ENCODE assay signal across 14 cellular contexts in the genomic region with DNA sequence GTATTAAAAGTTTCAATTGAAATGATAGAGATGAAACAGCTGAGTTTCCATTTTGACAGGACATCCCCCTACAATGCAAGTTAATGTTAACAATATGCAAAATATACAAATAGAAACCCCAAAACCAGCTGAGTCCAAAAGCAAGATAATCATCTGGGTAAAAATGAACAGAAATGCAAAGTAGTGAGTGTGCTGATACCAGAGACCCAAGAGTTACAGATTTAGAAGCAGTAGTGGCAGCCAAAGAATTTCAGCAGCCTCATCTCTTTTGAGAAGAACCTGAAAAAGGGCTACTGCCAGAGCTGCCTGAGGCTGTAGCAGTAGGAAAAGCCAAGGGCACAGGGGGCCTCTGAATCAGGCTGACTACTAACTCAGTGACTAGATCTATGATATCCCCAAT.
A peak's percentile ranks its signal among the peaks of the same experiment; 100 is the strongest.
DNase-seq lines count a peak whose midpoint lies in the region; ATAC-seq, FAIRE-seq and TF ChIP-seq lines count a peak whose summit lies in the region.
"Had no signal": no experiment of that assay in that cellular context is flagged by ENCODE, and none has a peak within 500 bp of the region (broad histone marks: within the 10 kb centered on the region; RNA-seq: fewer than 3 reads in every experiment).

No MANE protein-coding gene starts in this region.

- H3K79me2 ChIP-seq in Karpas-422 (ENCODE audit: low read length): peaks cover 7% of the 10 kb centered on the region; the same call in 1 of the 2 replicates
- peaks cover 8% of the 10 kb centered on the region for H3K79me2 ChIP-seq in osteoblast (ENCODE audit: insufficient read depth, low read length)
- H3K79me2 ChIP-seq: parathyroid adenoma had no signal

- H3K27me3 ChIP-seq in Karpas-422 (ENCODE audit: low read length): no peaks in the 10 kb centered on the region
- no peaks in the 10 kb centered on the region for H3K27me3 ChIP-seq in osteoblast (ENCODE audit: insufficient read depth, low read length)

- no peaks in the 10 kb centered on the region for H3K9me2 ChIP-seq in Karpas-422 (replicated peaks; ENCODE audit: insufficient read depth, low read length)

- TF ChIP-seq CTCF in osteoblast (IDR thresholded peaks at IDR 0.05; ENCODE audit: extremely low read depth, low read depth, low read length): no peak

- DNase-seq in GM18507 (ENCODE audit: extremely low spot score, insufficient read length, low read depth) (no peak), Karpas-422 (peak; percentile 45), osteoblast (ENCODE audit: insufficient read length, low spot score, missing footprints) (peak; percentile 50), HuH-7.5 (ENCODE audit: low spot score) (no peak), NCI-H1930 (lab: John Stamatoyannopoulos, UW) (no peak), HPDE6-E6E7 (ENCODE audit: extremely low spot score) (no peak)
- DNase-seq: anterior cingulate cortex, H9, kidney, NCI-H1436 treated with DMSO at 0.1 percent for 48 hours, T-helper 2 cell had no signal

- H4K20me1 ChIP-seq in Karpas-422 (ENCODE audit: insufficient read depth, low read depth, low read length) (no peaks in the 10 kb centered on the region), osteoblast (ENCODE audit: insufficient read depth, low read length) (no peaks in the 10 kb centered on the region)

- H3K27ac ChIP-seq in Karpas-422 (ENCODE audit: low read length) (peak overlapping the region; percentile 42), osteoblast (ENCODE audit: low read depth, low read length) (peak overlapping the region; percentile 34)
- H3K27ac ChIP-seq: parathyroid adenoma had no signal

- H3K4me1 ChIP-seq in Karpas-422 (ENCODE audit: low read length) (peaks cover 31% of the 10 kb centered on the region), osteoblast (ENCODE audit: insufficient read depth, low read length) (peaks cover 12% of the 10 kb centered on the region)

- H2AFZ ChIP-seq in Karpas-422 (ENCODE audit: low read length) (no peak overlapping the region), osteoblast (ENCODE audit: low read length) (no peak overlapping the region)
- H2AFZ ChIP-seq: parathyroid adenoma had no signal

- H3K4me2 ChIP-seq in Karpas-422 (ENCODE audit: low read depth, low read length, poor library complexity, severe bottlenecking) (no peak overlapping the region), osteoblast (ENCODE audit: insufficient read depth, low read length) (no peak overlapping the region)

- peak; percentile 51 for FAIRE-seq in GM18507 (lab: Jason Lieb, UNC)
- FAIRE-seq: kidney had no signal

- H3K9me3 ChIP-seq in Karpas-422 (ENCODE audit: low read length) (no peaks in the 10 kb centered on the region), osteoblast (ENCODE audit: low read depth, low read length) (no peaks in the 10 kb centered on the region)

- H3K4me3 ChIP-seq in Karpas-422 (ENCODE audit: low read length) (no peak overlapping the region), osteoblast (ENCODE audit: insufficient read depth, low read length) (no peak overlapping the region)

- H3K9ac ChIP-seq in Karpas-422 (ENCODE audit: low read length): no peak overlapping the region
- H3K9ac ChIP-seq: parathyroid adenoma had no signal

- peak; percentile 66 for ATAC-seq in GM21737 (IDR thresholded peaks at IDR 0.05; ENCODE audit: unreplicated experiment)
- ATAC-seq in GM21723 (IDR thresholded peaks at IDR 0.05; ENCODE audit: unreplicated experiment): no peak

- H3K36me3 ChIP-seq in Karpas-422 (ENCODE audit: insufficient read depth, low read length): no peaks in the 10 kb centered on the region
- peaks cover 11% of the 10 kb centered on the region for H3K36me3 ChIP-seq in osteoblast (ENCODE audit: insufficient read depth, low read length)

Comparison
In these comparisons a context has a peak if more than half of its experiments do, and no peak if none do; other contexts are left out.
1. DNase-seq: peak in Karpas-422 (single experiment) and osteoblast (single experiment); none in GM18507 (single experiment), HuH-7.5 (single experiment), NCI-H1930 (0 of 2) and HPDE6-E6E7 (single experiment).